29 cellular contexts compared by ENCODE assay signal in genomic region chr15:39854161-39854560, GRCh38.
DNase-seq lines count a peak whose midpoint lies in the region; ATAC-seq lines count a peak whose summit lies in the region.
"Had no signal": no experiment of that assay in that cellular context is flagged by ENCODE, and none has a peak within 500 bp of the region (broad histone marks: within the 10 kb centered on the region; RNA-seq: fewer than 3 reads in every experiment).

No MANE protein-coding gene starts in this region.

- H3K4me2 ChIP-seq in GM23248 (ENCODE audit: unreplicated experiment) (peak overlapping the region; percentile 17), mesenchymal stem cell (ENCODE audit: low read length, poor library complexity, severe bottlenecking) (no peak overlapping the region)

- H2BK12ac ChIP-seq in mesenchymal stem cell (ENCODE audit: low read length in 2 of 2), result no peak overlapping the region

- H2BK120ac ChIP-seq in mesenchymal stem cell (ENCODE audit: low read depth, low read length), result no peak overlapping the region

- H3K23ac ChIP-seq in mesenchymal stem cell (ENCODE audit: low read length in 2 of 2), result no peak overlapping the region

- no peaks in the 10 kb centered on the region for H4K20me1 ChIP-seq in GM23248 (ENCODE audit: insufficient read depth)

- peaks cover 100% of the 10 kb centered on the region for H3K79me2 ChIP-seq in GM23248 (ENCODE audit: insufficient read depth)

- peak; percentile 60 for DNase-seq in GM23248
- peak; percentile 72 for DNase-seq in NCI-H226
- DNase-seq in fibroblast of gingiva (ENCODE audit: low read depth), result peak; percentile 21
- DNase-seq in mesenchymal stem cell, result peak; percentile 44
- DNase-seq in DMS79 (lab: John Stamatoyannopoulos, UW), result no peak
- no peak for DNase-seq in activated naive CD4-positive, alpha-beta T cell treated with Interleukin-2 at 50 U/mL for 16 hours
- no peak for DNase-seq in AML-193 (lab: John Stamatoyannopoulos, UW)
- DNase-seq: activated B cell treated with CpG ODN at 0.5 μM for 24 hours; activated CD4-positive, alpha-beta T cell treated with anti-CD3 and anti-CD28 coated beads, Interleukin-2, amount 50 U/mL, for 1 hour; activated naive CD4-positive, alpha-beta T cell treated with anti-CD3 and anti-CD28 coated beads, Interleukin-2, amount 50 U/mL, for 16 hours; activated T-cell treated with anti-CD3 and anti-CD28 coated beads, Interleukin-2, amount 50 U/mL, for 72 hours; Calu3; DND-41; esophagus squamous epithelium; GOT3; heart left ventricle; left colon; mammary epithelial cell; NCI-H1105 treated with DMSO at 0.1 percent for 48 hours; NCI-H2029; NCI-H69; right lobe of liver; SJCRH30; stimulated activated naive B cell treated with anti-CD40 and anti-IgM and Interleukin-4, amounts not matched to agents 10 μg/mL and 1 μg/mL and 100 μg/mL, for 72 hours; T1000 had no signal

- no peak overlapping the region for H2BK15ac ChIP-seq in mesenchymal stem cell (ENCODE audit: low read depth, poor library complexity, severe bottlenecking)

- 0 out of 2 replicates have a peak, but pooled peaks cover 4% of the 10 kb centered on the region for H3K36me3 ChIP-seq in GM23248 (ENCODE audit: low read depth)
- no peaks in the 10 kb centered on the region for H3K36me3 ChIP-seq in mesenchymal stem cell (ENCODE audit: control insufficient read depth in 1 of 2, insufficient read depth in 2 of 2, low read depth in 1 of 2, low read length in 2 of 2)
- H3K36me3 ChIP-seq: esophagus squamous epithelium, heart left ventricle, right lobe of liver, SJCRH30, suprapubic skin had no signal

- H4K8ac ChIP-seq in mesenchymal stem cell (ENCODE audit: low read length), result no peak overlapping the region

- no peak overlapping the region for H3K4ac ChIP-seq in mesenchymal stem cell (ENCODE audit: low read depth in 1 of 2, low read length in 2 of 2)

- H3K14ac ChIP-seq in mesenchymal stem cell (ENCODE audit: low read length in 2 of 2), result no peak overlapping the region

- no peak for ATAC-seq in GM18868 (IDR thresholded peaks at IDR 0.05; ENCODE audit: unreplicated experiment)
- ATAC-seq: activated T-cell treated with anti-CD3 and anti-CD28 coated beads, Interleukin-2, amount 50 U/mL, for 72 hours; GM12878; heart left ventricle; left colon; Panc1; right lobe of liver; stimulated activated naive B cell treated with anti-CD40 and anti-IgM and Interleukin-4, amounts not matched to agents 10 μg/mL and 1 μg/mL and 100 μg/mL, for 72 hours had no signal

- no peak overlapping the region for H3K9ac ChIP-seq in GM23248
- H3K9ac ChIP-seq in mesenchymal stem cell (ENCODE audit: low read length), result no peak overlapping the region

- H2AK5ac ChIP-seq in mesenchymal stem cell (ENCODE audit: low read length, severe bottlenecking), result no peak overlapping the region

- no peak overlapping the region for H2BK5ac ChIP-seq in mesenchymal stem cell (ENCODE audit: low read depth, low read length, poor library complexity, severe bottlenecking)

- in situ Hi-C loops in GM23248 (cut with MboI), result no loop called here

- peaks cover 47% of the 10 kb centered on the region for H3F3A ChIP-seq in GM23248 (ENCODE audit: insufficient read depth)

- no peaks in the 10 kb centered on the region; the same call in none of the 2 replicates for H3K9me2 ChIP-seq in GM23248 (ENCODE audit: insufficient read depth)

- no peak overlapping the region for H3K4me3 ChIP-seq in GM23248
- H3K4me3 ChIP-seq in mesenchymal stem cell (ENCODE audit: insufficient read depth in 1 of 2, low read depth in 1 of 2, low read length in 2 of 2), result no peak overlapping the region
- H3K4me3 ChIP-seq: esophagus squamous epithelium, GM12878, heart left ventricle, right lobe of liver, SJCRH30, suprapubic skin had no signal

- H2AFZ ChIP-seq in GM23248, result no peak overlapping the region
- no peak overlapping the region for H2AFZ ChIP-seq in mesenchymal stem cell (ENCODE audit: low read depth, low read length)

- H3K4me1 ChIP-seq in GM23248 (ENCODE audit: insufficient read depth) (peaks cover 48% of the 10 kb centered on the region), mesenchymal stem cell (ENCODE audit: control insufficient read depth, insufficient read depth, low read depth, low read length) (peaks cover 8% of the 10 kb centered on the region)
- H3K4me1 ChIP-seq: right lobe of liver, SJCRH30, suprapubic skin had no signal

- H3K79me1 ChIP-seq in mesenchymal stem cell (replicated peaks; ENCODE audit: low read length, poor library complexity, severe bottlenecking), result peaks cover 28% of the 10 kb centered on the region

- H3K27me3 ChIP-seq in GM23248 (replicated peaks; ENCODE audit: insufficient read depth), result no peaks in the 10 kb centered on the region
- no peaks in the 10 kb centered on the region for H3K27me3 ChIP-seq in mesenchymal stem cell (ENCODE audit: control insufficient read depth in 1 of 2, insufficient read depth in 1 of 2, low read length in 2 of 2)
- H3K27me3 ChIP-seq: esophagus squamous epithelium, heart left ventricle, right lobe of liver, SJCRH30, suprapubic skin had no signal

- H3K9me3 ChIP-seq in GM23248 (ENCODE audit: low read depth) (no peaks in the 10 kb centered on the region), mesenchymal stem cell (ENCODE audit: control insufficient read depth, low read length) (no peaks in the 10 kb centered on the region)
- H3K9me3 ChIP-seq: esophagus squamous epithelium, heart left ventricle, right lobe of liver, SJCRH30, suprapubic skin had no signal

- H3K27ac ChIP-seq in GM23248 (peak overlapping the region; percentile 72), mesenchymal stem cell (ENCODE audit: low read length, poor library complexity, severe bottlenecking) (no peak overlapping the region)
- H3K27ac ChIP-seq: esophagus squamous epithelium, heart left ventricle, right lobe of liver, SJCRH30, suprapubic skin had no signal

- no peak overlapping the region for H4K91ac ChIP-seq in mesenchymal stem cell (ENCODE audit: low read length)

- no peak overlapping the region for H3K18ac ChIP-seq in mesenchymal stem cell (ENCODE audit: low read depth in 1 of 2, low read length in 2 of 2)

Comparison
In these comparisons a context has a peak if more than half of its experiments do, and no peak if none do; other contexts are left out.
1. DNase-seq: peak in GM23248 (single experiment), NCI-H226 (single experiment), fibroblast of gingiva (single experiment) and mesenchymal stem cell (single experiment); none in DMS79 (single experiment), activated naive CD4-positive, alpha-beta T cell treated with Interleukin-2 at 50 U/mL for 16 hours (single experiment) and AML-193 (0 of 2).